In genomic region chr4:81196126-81196650, GRCh38 we compare ENCODE assay signal across 21 cellular contexts. TPM values are rescaled to one million over a fixed set of nuclear protein-coding genes. Genes with fewer than 3 reads are reported as not detected.
DNase-seq lines count a peak whose midpoint lies in the region; ATAC-seq, FAIRE-seq and TF ChIP-seq lines count a peak whose summit lies in the region.
"Had no signal": no experiment of that assay in that cellular context is flagged by ENCODE, and none has a peak within 500 bp of the region (broad histone marks: within the 10 kb centered on the region; RNA-seq: fewer than 3 reads in every experiment).

No MANE protein-coding gene starts in this region.

- no peaks in the 10 kb centered on the region for H3K9me1 ChIP-seq in K562 (ENCODE audit: control insufficient read depth, insufficient read depth, low read length)

- H4K20me1 ChIP-seq in mammary epithelial cell (ENCODE audit: insufficient read depth, low read length) (no peaks in the 10 kb centered on the region), K562 (replicated peaks; ENCODE audit: control insufficient read depth, insufficient read depth, low read length) (no peaks in the 10 kb centered on the region)

- POLR2A ChIA-PET in K562 (lab: Yijun Ruan, JAX): no interaction called here

- no peak for TF ChIP-seq CTCF in mammary epithelial cell (conservative IDR thresholded peaks at IDR 0.05 in 1 of 2, IDR thresholded peaks at IDR 0.05 in 1 of 2; ENCODE audit: extremely low read depth in 1 of 2, insufficient read depth in 1 of 2, low read depth in 1 of 2, low read length in 2 of 2)
- TF ChIP-seq CTCF in breast epithelium (IDR thresholded peaks at IDR 0.05): no peak
- TF ChIP-seq CTCF in K562 (IDR thresholded peaks at IDR 0.05 in 2 of 3, conservative IDR thresholded peaks at IDR 0.05 in 1 of 3; ENCODE audit: insufficient read depth in 2 of 3, low read depth in 1 of 3, low read length in 3 of 3): no peak
- no peak for TF ChIP-seq CTCF in foreskin keratinocyte (conservative IDR thresholded peaks at IDR 0.05)
- TF ChIP-seq CTCF in mucosa of descending colon (IDR thresholded peaks at IDR 0.05): no peak

- H3K79me2 ChIP-seq in mammary epithelial cell (ENCODE audit: insufficient read depth, low read length) (no peaks in the 10 kb centered on the region), K562 (ENCODE audit: control insufficient read depth, insufficient read depth, low read length) (no peaks in the 10 kb centered on the region)

- no peak for TF ChIP-seq RAD21 in K562 (CRISPR knock-in tag; conservative IDR thresholded peaks at IDR 0.05 in 1 of 2, IDR thresholded peaks at IDR 0.05 in 1 of 2)

- H3K27me3 ChIP-seq in mammary epithelial cell (ENCODE audit: insufficient read depth, low read length) (no peaks in the 10 kb centered on the region), breast epithelium (no peaks in the 10 kb centered on the region), K562 (ENCODE audit: control insufficient read depth in 2 of 2, insufficient read depth in 2 of 2, low read length in 2 of 2) (no peaks in the 10 kb centered on the region), foreskin keratinocyte (peaks cover 1% of the 10 kb centered on the region)

- BruUV-seq in mammary epithelial cell (replicated peaks; lab: Mats Ljungman, UMichigan) (no TSS peak), K562 (replicated peaks; lab: Mats Ljungman, UMichigan) (no TSS peak)

- no peaks in the 10 kb centered on the region for H3K36me3 ChIP-seq in mammary epithelial cell (ENCODE audit: insufficient read depth, low read length)
- H3K36me3 ChIP-seq in breast epithelium: no peaks in the 10 kb centered on the region
- no peaks in the 10 kb centered on the region for H3K36me3 ChIP-seq in K562 (ENCODE audit: control insufficient read depth, insufficient read depth, low read length)
- no peaks in the 10 kb centered on the region for H3K36me3 ChIP-seq in mucosa of descending colon (ENCODE audit: low read depth)

- H3K27ac ChIP-seq in mammary epithelial cell (ENCODE audit: insufficient read depth, low read depth, low read length): no peak overlapping the region
- no peak overlapping the region for H3K27ac ChIP-seq in breast epithelium
- no peak overlapping the region for H3K27ac ChIP-seq in K562 (ENCODE audit: extremely low read depth, low read depth, low read length)
- no peak overlapping the region for H3K27ac ChIP-seq in foreskin keratinocyte
- H3K27ac ChIP-seq: 22Rv1, HL-60 had no signal

- intact Hi-C loops in mammary epithelial cell (cut with micrococcal nuclease): loop anchor here (10.0 kb wide), 1 partner anchor 59 kb away; no protein-coding TSS in a partner anchor
- intact Hi-C loops in breast epithelium (cut with DNase I; ENCODE audit: low total_unique reads): no loop called here
- intact Hi-C loops in K562 (cut with micrococcal nuclease): no loop called here
- intact Hi-C loops in mucosa of descending colon (cut with DNase I, micrococcal nuclease): no loop called here

- H3K9ac ChIP-seq in mammary epithelial cell (ENCODE audit: insufficient read depth, low read length): no peak overlapping the region
- H3K9ac ChIP-seq in K562 (ENCODE audit: insufficient read depth in 1 of 2, low read depth in 2 of 2, low read length in 2 of 2): no peak overlapping the region

- ATAC-seq in K562: no peak
- ATAC-seq in foreskin keratinocyte: peak; percentile 41
- peak; percentile 76 for ATAC-seq in mucosa of descending colon
- ATAC-seq: CD8-positive, alpha-beta T cell had no signal

- dilution Hi-C loops in mammary epithelial cell (cut with HindIII; ENCODE audit: low sequenced_read_pairs): no loop called here

- H3K4me1 ChIP-seq in mammary epithelial cell (ENCODE audit: insufficient read depth, low read length) (no peaks in the 10 kb centered on the region), breast epithelium (no peaks in the 10 kb centered on the region), K562 (replicated peaks in 1 of 2; ENCODE audit: control insufficient read depth in 2 of 2, insufficient read depth in 2 of 2, low read length in 2 of 2) (no peaks in the 10 kb centered on the region), foreskin keratinocyte (peaks cover 9% of the 10 kb centered on the region), mucosa of descending colon (ENCODE audit: low read depth) (no peaks in the 10 kb centered on the region)

- WGBS in mammary epithelial cell (ENCODE audit: low coverage, missing lambda C conversion rate): 100% methylated on average over 3 of the region's 3 CpGs
- 0% methylated on average over 3 of the region's 3 CpGs for WGBS in K562 (ENCODE audit: insufficient coverage, low coverage, missing lambda C conversion rate)

- CTCF ChIA-PET in mammary epithelial cell (lab: Charles Lee; ENCODE audit: low non-redundant PET): no interaction called here
- CTCF ChIA-PET in K562 (lab: Yijun Ruan, JAX; ENCODE audit: low intra/inter-chr PET ratio): no interaction called here

- in situ Hi-C loops in mammary epithelial cell (cut with MboI; ENCODE audit: low sequenced_read_pairs in 2 of 2) (no loop called here), K562 (cut with MboI) (no loop called here)

- H3K4me3 ChIP-seq in mammary epithelial cell (replicated peaks in 1 of 3; ENCODE audit: insufficient read depth in 1 of 3, low read depth in 2 of 3, low read length in 3 of 3) (no peak overlapping the region), breast epithelium (no peak overlapping the region), K562 (no peak overlapping the region), mucosa of descending colon (no peak overlapping the region)

- no peak for TF ChIP-seq EP300 in K562 (IDR thresholded peaks at IDR 0.05; ENCODE audit: low read length)

- FAIRE-seq in K562 (lab: Jason Lieb, UNC): no peak
- FAIRE-seq: D721Med, GM12892, GM19239 had no signal

- DNase-seq in mammary epithelial cell: peak; percentile 56
- no peak for DNase-seq in breast epithelium (ENCODE audit: low spot score in 2 of 2)
- no peak for DNase-seq in K562 (ENCODE audit: extremely low read depth in 1 of 4, low spot score in 3 of 4)
- peak; percentile 19 to 36 for DNase-seq in foreskin keratinocyte
- DNase-seq in mucosa of descending colon: no peak
- no peak for DNase-seq in NCI-H187 treated with DMSO at 0.1 percent for 48 hours (lab: John Stamatoyannopoulos, UW)
- no peak for DNase-seq in SKM-1 treated with dmso at 0.1 percent for 144 hours (lab: John Stamatoyannopoulos, UW; ENCODE audit: unreplicated experiment)
- no peak for DNase-seq in activated gamma-delta T cell (lab: John Stamatoyannopoulos, UW)
- DNase-seq: CD8-positive, alpha-beta T cell; COR-L47; DMS153; DND-41; GDM1; HCEC 1CT; HFFc6 had no signal

- TF ChIP-seq POLR2A in breast epithelium (IDR thresholded peaks at IDR 0.05) (no peak), K562 (conservative IDR thresholded peaks at IDR 0.05) (no peak)

- H3K9me3 ChIP-seq in mammary epithelial cell (replicated peaks; ENCODE audit: insufficient read depth, low read length) (no peaks in the 10 kb centered on the region), breast epithelium (no peaks in the 10 kb centered on the region), K562 (replicated peaks; ENCODE audit: control insufficient read depth, insufficient read depth, low read depth, low read length) (no peaks in the 10 kb centered on the region), mucosa of descending colon (no peaks in the 10 kb centered on the region)

- no peak overlapping the region for H3K4me2 ChIP-seq in mammary epithelial cell (ENCODE audit: insufficient read depth, low read depth, low read length)
- H3K4me2 ChIP-seq in K562 (ENCODE audit: insufficient read depth, low read length): no peak overlapping the region

- no peak overlapping the region for H2AFZ ChIP-seq in mammary epithelial cell (ENCODE audit: low read depth, low read length)
- H2AFZ ChIP-seq in K562 (ENCODE audit: low read depth, low read length): no peak overlapping the region

TF ChIP-seq in K562, 482 proteins besides CTCF, POLR2A, EP300 and RAD21:
- no peak for TF ChIP-seq ZNF224 (CRISPR knock-in tag; IDR thresholded peaks at IDR 0.05)
- TF ChIP-seq SPI1 (IDR thresholded peaks at IDR 0.05; ENCODE audit: borderline replicate concordance, low read depth, low read length): peak; percentile 9; the same call in 1 of the 2 replicates

RNA-seq across cellular contexts. Expression of gene PRKG2, which starts 18.8 kb away (rescaled TPM):
- total RNA-seq in mammary epithelial cell (10 to 100 TPM in 1 of 2 donors, 1 to 10 TPM in 1; 2.1 to 11.0 TPM), breast epithelium (1 to 10 TPM; 1.2 to 3.5 (median 1.3) TPM), K562 (2014; rRNA removed) (0.16 and 0.68 TPM in 2 replicates), K562 (2014; rRNA removed; fragmentation: Illumina TruSeq; extraction: Trizol) (0.40 and 0.51 TPM in 2 replicates), K562 (2015; rRNA removed; fragmentation: Illumina TruSeq; extraction: Trizol) (0.36 and 0.57 TPM in 2 replicates), K562 (2021) (0.16 and 0.27 TPM in 2 replicates), foreskin keratinocyte (0.48 and 0.63 TPM in 2 replicates), mucosa of descending colon (10 to 100 TPM in 2 of 3 donors, 1 to 10 TPM in 1; 9.8 to 25.7 (median 14.4) TPM)
- polyA plus RNA-seq in mammary epithelial cell (0.14 TPM), K562 (2011; rRNA removed) (0.19 and 0.45 TPM in 2 replicates), K562 (2014; fragmentation: Illumina TruSeq; extraction: Trizol) (0.18 and 0.22 TPM in 2 replicates), K562 (2014; fragmentation: Nextera tagmentation; extraction: Ambion mirVana) (under 1 TPM; 0.01 to 0.34 TPM), K562 (2014; rRNA removed) (0.13 and 0.15 TPM in 2 replicates), foreskin keratinocyte (0.07 and 0.11 TPM in 2 replicates)
- polyA minus RNA-seq in mammary epithelial cell: not detected
- total RNA-seq in K562 (2011; cell fraction: chromatin; rRNA removed; ENCODE audit: low replicate concordance): 0.44 and 0.74 TPM in 2 replicates
- 0.17 and 0.26 TPM in 2 replicates for total RNA-seq in K562 (2011; cell fraction: nucleolus; rRNA removed)
- 0.22 and 0.23 TPM in 2 replicates for total RNA-seq in K562 (2011; cell fraction: nucleoplasm; rRNA removed)
- 0.07 TPM in 1 of 2 replicates, not detected in the other for polyA plus RNA-seq in K562 (2011; cell fraction: cytosol; rRNA removed)
- polyA plus RNA-seq in K562 (2011; cell fraction: nucleus; rRNA removed): 0.15 and 0.27 TPM in 2 replicates
- polyA plus RNA-seq in K562 (2012): 0.36 and 0.72 TPM in 2 replicates
- 0.66 and 0.88 TPM in 2 replicates for polyA minus RNA-seq in K562 (2011; rRNA and poly(A)+ RNA removed)
- 0.55 TPM in 1 of 2 replicates, not detected in the other for polyA minus RNA-seq in K562 (2011; cell fraction: cytosol; rRNA and poly(A)+ RNA removed)
- 0.40 and 0.89 TPM in 2 replicates for polyA minus RNA-seq in K562 (2011; cell fraction: nucleus; rRNA and poly(A)+ RNA removed)
- total RNA-seq: A673, HFFc6 had no signal

Comparison
In these comparisons a context has a peak if more than half of its experiments do, and no peak if none do; other contexts are left out.
1. DNase-seq: peak in mammary epithelial cell (single experiment) and foreskin keratinocyte (2 of 2); none in breast epithelium (0 of 2), K562 (0 of 4), mucosa of descending colon (0 of 3), NCI-H187 treated with DMSO at 0.1 percent for 48 hours (single experiment), SKM-1 treated with dmso at 0.1 percent for 144 hours (single experiment) and activated gamma-delta T cell (single experiment).